ENCODE assay signal across 13 cellular contexts in genomic region chr3:183295211-183295610, GRCh38. TPM values are rescaled to one million over a fixed set of nuclear protein-coding genes. Genes with fewer than 3 reads are reported as not detected.
DNase-seq lines count a peak whose midpoint lies in the region; ATAC-seq and TF ChIP-seq lines count a peak whose summit lies in the region.
"Had no signal": no experiment of that assay in that cellular context is flagged by ENCODE, and none has a peak within 500 bp of the region (broad histone marks: within the 10 kb centered on the region; RNA-seq: fewer than 3 reads in every experiment).

No MANE protein-coding gene starts in this region.

- H3K27me3 Mint-ChIP-seq in osteocyte (ENCODE audit: unreplicated experiment) = no peaks in the 10 kb centered on the region
- no peaks in the 10 kb centered on the region for H3K27me3 Mint-ChIP-seq in T-helper 2 cell treated with Interferon-gamma antibody and Interleukin-4, amounts not matched to agents 5 μg/mL and 100 μg/mL, for 36 hours (ENCODE audit: low read depth)
- H3K27me3 Mint-ChIP-seq: activated B cell treated with CpG ODN at 0.5 μM for 24 hours; activated naive CD8-positive, alpha-beta T cell treated with anti-CD3 and anti-CD28 coated beads, Interleukin-2, amount 10 ng/mL, durations not matched to agents 7 days and 5 days; stimulated activated naive CD8-positive, alpha-beta T cell treated with anti-CD3 and anti-CD28 coated beads, Interleukin-15, Interleukin-2, amounts not matched to agents 100 ng/mL and 50 ng/mL, for 24 hours had no signal

- H3K4me3 ChIP-seq in epithelial cell of esophagus (ENCODE audit: low read length) = no peak overlapping the region

- H3K27ac Mint-ChIP-seq in osteocyte (ENCODE audit: unreplicated experiment) = peak overlapping the region; percentile 68
- no peak overlapping the region for H3K27ac Mint-ChIP-seq in T-helper 2 cell treated with Interferon-gamma antibody and Interleukin-4, amounts not matched to agents 5 μg/mL and 100 μg/mL, for 36 hours
- H3K27ac Mint-ChIP-seq: activated B cell treated with CpG ODN at 0.5 μM for 24 hours; activated naive CD8-positive, alpha-beta T cell treated with anti-CD3 and anti-CD28 coated beads, Interleukin-2, amount 10 ng/mL, durations not matched to agents 7 days and 5 days; stimulated activated naive CD8-positive, alpha-beta T cell treated with anti-CD3 and anti-CD28 coated beads, Interleukin-15, Interleukin-2, amounts not matched to agents 100 ng/mL and 50 ng/mL, for 24 hours had no signal

- ATAC-seq in GM18505 (IDR thresholded peaks at IDR 0.05; ENCODE audit: unreplicated experiment) (no peak), GM19395 (IDR thresholded peaks at IDR 0.05; ENCODE audit: unreplicated experiment) (no peak), HG03039 (IDR thresholded peaks at IDR 0.05; ENCODE audit: unreplicated experiment) (no peak)

- no peaks in the 10 kb centered on the region for H3K9me3 Mint-ChIP-seq in osteocyte (ENCODE audit: unreplicated experiment)
- no peaks in the 10 kb centered on the region for H3K9me3 Mint-ChIP-seq in T-helper 2 cell treated with Interferon-gamma antibody and Interleukin-4, amounts not matched to agents 5 μg/mL and 100 μg/mL, for 36 hours
- H3K9me3 Mint-ChIP-seq: activated B cell treated with CpG ODN at 0.5 μM for 24 hours; activated naive CD8-positive, alpha-beta T cell treated with anti-CD3 and anti-CD28 coated beads, Interleukin-2, amount 10 ng/mL, durations not matched to agents 7 days and 5 days; stimulated activated naive CD8-positive, alpha-beta T cell treated with anti-CD3 and anti-CD28 coated beads, Interleukin-15, Interleukin-2, amounts not matched to agents 100 ng/mL and 50 ng/mL, for 24 hours had no signal

- H3K36me3 Mint-ChIP-seq in osteocyte (ENCODE audit: unreplicated experiment) = peaks cover 11% of the 10 kb centered on the region
- H3K36me3 Mint-ChIP-seq in T-helper 2 cell treated with Interferon-gamma antibody and Interleukin-4, amounts not matched to agents 5 μg/mL and 100 μg/mL, for 36 hours (ENCODE audit: low read depth) = peaks cover 14% of the 10 kb centered on the region

- peaks cover 51% of the 10 kb centered on the region for H3K4me1 Mint-ChIP-seq in osteocyte (ENCODE audit: unreplicated experiment)
- H3K4me1 Mint-ChIP-seq in T-helper 2 cell treated with Interferon-gamma antibody and Interleukin-4, amounts not matched to agents 5 μg/mL and 100 μg/mL, for 36 hours (ENCODE audit: low read depth) = no peaks in the 10 kb centered on the region

- no peak overlapping the region for H3K4me3 Mint-ChIP-seq in osteocyte (ENCODE audit: unreplicated experiment)
- no peak overlapping the region for H3K4me3 Mint-ChIP-seq in T-helper 2 cell treated with Interferon-gamma antibody and Interleukin-4, amounts not matched to agents 5 μg/mL and 100 μg/mL, for 36 hours
- H3K4me3 Mint-ChIP-seq: activated B cell treated with CpG ODN at 0.5 μM for 24 hours; activated naive CD8-positive, alpha-beta T cell treated with anti-CD3 and anti-CD28 coated beads, Interleukin-2, amount 10 ng/mL, durations not matched to agents 7 days and 5 days; stimulated activated naive CD8-positive, alpha-beta T cell treated with anti-CD3 and anti-CD28 coated beads, Interleukin-15, Interleukin-2, amounts not matched to agents 100 ng/mL and 50 ng/mL, for 24 hours had no signal

- peak; percentile 67 for DNase-seq in EH (ENCODE audit: low read depth)
- peak; percentile 93 to 96 for DNase-seq in NOMO-1 (lab: John Stamatoyannopoulos, UW; ENCODE audit: unreplicated experiment in 2 of 2)
- peak; percentile 97 for DNase-seq in epithelial cell of esophagus (ENCODE audit: low read depth)
- DNase-seq in osteocyte (ENCODE audit: extremely low spot score, unreplicated experiment) = no peak
- no peak for DNase-seq in T-helper 2 cell treated with Interferon-gamma antibody and Interleukin-4, amounts not matched to agents 5 μg/mL and 100 μg/mL, for 36 hours (ENCODE audit: low spot score)
- DNase-seq: activated B cell treated with CpG ODN at 0.5 μM for 24 hours; activated naive CD8-positive, alpha-beta T cell treated with anti-CD3 and anti-CD28 coated beads, Interleukin-2, amount 10 ng/mL, durations not matched to agents 7 days and 5 days; DMS79 treated with DMSO at 0.1 percent for 48 hours; NCI-H524 treated with DMSO at 0.1 percent for 48 hours had no signal

- TF ChIP-seq CTCF in epithelial cell of esophagus (IDR thresholded peaks at IDR 0.05; ENCODE audit: insufficient read depth, low read depth, low read length, missing control alignments) (no peak), osteocyte (IDR thresholded peaks at IDR 0.05) (no peak)

- TF ChIP-seq POLR2A in GM18505 (IDR thresholded peaks at IDR 0.05; ENCODE audit: borderline replicate concordance, extremely low read depth, insufficient read depth, insufficient read length) = no peak

RNA-seq across cellular contexts. Expression of gene B3GNT5, which starts 42.2 kb away (rescaled TPM):
- total RNA-seq in osteocyte = 20.6 and 24.3 TPM in 2 replicates

Comparison
In these comparisons a context has a peak if more than half of its experiments do, and no peak if none do; other contexts are left out.
1. DNase-seq: peak in EH (single experiment), NOMO-1 (2 of 2) and epithelial cell of esophagus (single experiment); none in osteocyte (single experiment) and T-helper 2 cell treated with Interferon-gamma antibody and Interleukin-4, amounts not matched to agents 5 μg/mL and 100 μg/mL, for 36 hours (single experiment).